Comparison of ENCODE assay signal across 14 cellular contexts in the genomic region with DNA sequence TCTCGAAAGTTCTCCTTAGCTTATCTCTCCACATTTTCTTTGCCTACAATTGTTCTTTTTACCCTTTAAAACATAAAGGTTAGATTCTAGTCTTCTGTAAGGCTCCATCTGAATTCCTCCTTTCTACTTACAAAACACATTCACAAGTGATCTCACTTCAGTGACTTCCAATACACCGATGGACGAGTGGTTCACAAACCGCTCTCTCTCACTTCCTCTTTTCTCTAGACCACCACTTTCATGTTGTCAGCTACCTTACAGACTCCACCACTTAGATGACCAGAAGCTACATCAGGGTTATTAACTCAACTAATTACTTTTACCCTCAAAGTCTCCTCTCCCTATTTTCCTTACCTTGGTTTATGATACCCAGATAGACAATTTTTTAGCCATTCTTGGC. TPM values are rescaled to one million over a fixed set of nuclear protein-coding genes. Genes with fewer than 3 reads are reported as not detected.
DNase-seq lines count a peak whose midpoint lies in the region; ATAC-seq and TF ChIP-seq lines count a peak whose summit lies in the region.
"Had no signal": no experiment of that assay in that cellular context is flagged by ENCODE, and none has a peak within 500 bp of the region (broad histone marks: within the 10 kb centered on the region; RNA-seq: fewer than 3 reads in every experiment).

No MANE protein-coding gene starts in this region.

- ATAC-seq in GM19328 (IDR thresholded peaks at IDR 0.05; ENCODE audit: unreplicated experiment): peak; percentile 100
- peak; percentile 100 for ATAC-seq in HG02840 (IDR thresholded peaks at IDR 0.05; ENCODE audit: low FRiP score, unreplicated experiment)
- ATAC-seq in HG03571 (IDR thresholded peaks at IDR 0.05; ENCODE audit: unreplicated experiment): peak; percentile 100
- ATAC-seq in activated T-cell treated with anti-CD3 and anti-CD28 coated beads, Interleukin-2, amount 50 U/mL, for 72 hours (replicated peaks in 1 of 2): no peak
- ATAC-seq: activated T-helper 17 cell treated with anti-CD3 and anti-CD28 coated beads, Interleukin-2, amount 50 U/mL, for 72 hours had no signal

- no peak overlapping the region for H3K4me3 Mint-ChIP-seq in activated T-cell treated with anti-CD3 and anti-CD28 coated beads, Interleukin-2, amount 50 U/mL, for 72 hours
- H3K4me3 Mint-ChIP-seq: activated T-helper 17 cell treated with anti-CD3 and anti-CD28 coated beads, Interleukin-2, amount 50 U/mL, for 72 hours; dendritic cell treated with granulocyte-macrophage colony-stimulating factor and Interleukin-4, amounts not matched to agents 40 ng/mL and 50 ng/mL, for 4 days; nephron progenitor cell had no signal

- no peak for TF ChIP-seq POLR2A in esophagus muscularis mucosa (IDR thresholded peaks at IDR 0.05; ENCODE audit: low read depth)

- H3K36me3 ChIP-seq in BLaER1 (no peaks in the 10 kb centered on the region), esophagus muscularis mucosa (no peaks in the 10 kb centered on the region)
- H3K36me3 ChIP-seq: transverse colon had no signal

- H3K4me1 ChIP-seq in BLaER1 (0 out of 2 replicates have a peak, but pooled peaks cover 5% of the 10 kb centered on the region), esophagus muscularis mucosa (peaks cover 0 to 7% (median 4%) of the 10 kb centered on the region in 4 donors)

- peaks cover 2 to 4% of the 10 kb centered on the region in 2 donors for H3K9me3 Mint-ChIP-seq in activated T-cell treated with anti-CD3 and anti-CD28 coated beads, Interleukin-2, amount 50 U/mL, for 72 hours
- H3K9me3 Mint-ChIP-seq: dendritic cell treated with granulocyte-macrophage colony-stimulating factor and Interleukin-4, amounts not matched to agents 40 ng/mL and 50 ng/mL, for 4 days; IgD-negative memory B cell; nephron progenitor cell had no signal

- TF ChIP-seq CTCF in esophagus muscularis mucosa (IDR thresholded peaks at IDR 0.05): no peak

- intact Hi-C loops in esophagus muscularis mucosa (cut with DNase I): no loop called here

- peaks cover 12% of the 10 kb centered on the region for H3K4me1 Mint-ChIP-seq in activated T-cell treated with anti-CD3 and anti-CD28 coated beads, Interleukin-2, amount 50 U/mL, for 72 hours (ENCODE audit: low read depth)
- H3K4me1 Mint-ChIP-seq: activated T-helper 17 cell treated with anti-CD3 and anti-CD28 coated beads, Interleukin-2, amount 50 U/mL, for 72 hours had no signal

- H3K27ac ChIP-seq in BLaER1: no peak overlapping the region
- no peak overlapping the region for H3K27ac ChIP-seq in esophagus muscularis mucosa (replicated peaks in 1 of 4)
- H3K27ac ChIP-seq: transverse colon had no signal

- no peak for TF ChIP-seq EP300 in esophagus muscularis mucosa (IDR thresholded peaks at IDR 0.05)

- peaks cover 48% of the 10 kb centered on the region for H3K27me3 Mint-ChIP-seq in activated T-cell treated with anti-CD3 and anti-CD28 coated beads, Interleukin-2, amount 50 U/mL, for 72 hours (ENCODE audit: low read depth)

- 76% methylated on average over 4 of the region's 4 CpGs for WGBS in esophagus muscularis mucosa

- H3K9me3 ChIP-seq in BLaER1 (no peaks in the 10 kb centered on the region), esophagus muscularis mucosa (no peaks in the 10 kb centered on the region)
- H3K9me3 ChIP-seq: transverse colon had no signal

- no peak overlapping the region for H3K9ac ChIP-seq in BLaER1

- no peak for DNase-seq in activated T-cell treated with anti-CD3 and anti-CD28 coated beads, Interleukin-2, amount 50 U/mL, for 72 hours
- DNase-seq in esophagus muscularis mucosa (ENCODE audit: extremely low spot score) (no peak), CD1c-positive myeloid dendritic cell (ENCODE audit: extremely low spot score) (no peak), NCI-H748 (lab: John Stamatoyannopoulos, UW; ENCODE audit: unreplicated experiment) (no peak)
- DNase-seq: hypothalamus, nephron progenitor cell, transverse colon had no signal

- H4K20me1 ChIP-seq in BLaER1: no peaks in the 10 kb centered on the region

- H3K27me3 ChIP-seq in BLaER1 (no peaks in the 10 kb centered on the region), esophagus muscularis mucosa (no peaks in the 10 kb centered on the region)
- H3K27me3 ChIP-seq: transverse colon had no signal

- H3K36me3 Mint-ChIP-seq in activated T-cell treated with anti-CD3 and anti-CD28 coated beads, Interleukin-2, amount 50 U/mL, for 72 hours (ENCODE audit: insufficient read depth in 2 of 2): peaks cover 0 to 2% of the 10 kb centered on the region in 2 donors

- H3K27ac Mint-ChIP-seq in activated T-cell treated with anti-CD3 and anti-CD28 coated beads, Interleukin-2, amount 50 U/mL, for 72 hours: no peak overlapping the region
- H3K27ac Mint-ChIP-seq: activated T-helper 17 cell treated with anti-CD3 and anti-CD28 coated beads, Interleukin-2, amount 50 U/mL, for 72 hours; dendritic cell treated with granulocyte-macrophage colony-stimulating factor and Interleukin-4, amounts not matched to agents 40 ng/mL and 50 ng/mL, for 4 days; nephron progenitor cell had no signal

- 0 out of 2 replicates have a peak overlapping the region, but pooled peaks have one; percentile 5 for H3K4me2 ChIP-seq in BLaER1

- no peak overlapping the region for H3K4me3 ChIP-seq in BLaER1
- H3K4me3 ChIP-seq in esophagus muscularis mucosa: no peak overlapping the region
- H3K4me3 ChIP-seq: transverse colon had no signal

RNA-seq across cellular contexts. Expression of gene MET, which starts 11.8 kb away (rescaled TPM):
- total RNA-seq in activated T-cell treated with anti-CD3 and anti-CD28 coated beads, Interleukin-2, amount 50 U/mL, for 72 hours: 1 to 10 TPM; 2.4 TPM
- total RNA-seq in esophagus muscularis mucosa: 10 to 100 TPM; 12.0 to 27.2 (median 15.7) TPM

Comparison
In these comparisons a context has a peak if more than half of its experiments do, and no peak if none do; other contexts are left out.
1. ATAC-seq: peak in GM19328 (single experiment), HG02840 (single experiment) and HG03571 (single experiment); none in activated T-cell treated with anti-CD3 and anti-CD28 coated beads, Interleukin-2, amount 50 U/mL, for 72 hours (0 of 2).